1 cellular context compared by ENCODE assay signal in the genomic region with DNA sequence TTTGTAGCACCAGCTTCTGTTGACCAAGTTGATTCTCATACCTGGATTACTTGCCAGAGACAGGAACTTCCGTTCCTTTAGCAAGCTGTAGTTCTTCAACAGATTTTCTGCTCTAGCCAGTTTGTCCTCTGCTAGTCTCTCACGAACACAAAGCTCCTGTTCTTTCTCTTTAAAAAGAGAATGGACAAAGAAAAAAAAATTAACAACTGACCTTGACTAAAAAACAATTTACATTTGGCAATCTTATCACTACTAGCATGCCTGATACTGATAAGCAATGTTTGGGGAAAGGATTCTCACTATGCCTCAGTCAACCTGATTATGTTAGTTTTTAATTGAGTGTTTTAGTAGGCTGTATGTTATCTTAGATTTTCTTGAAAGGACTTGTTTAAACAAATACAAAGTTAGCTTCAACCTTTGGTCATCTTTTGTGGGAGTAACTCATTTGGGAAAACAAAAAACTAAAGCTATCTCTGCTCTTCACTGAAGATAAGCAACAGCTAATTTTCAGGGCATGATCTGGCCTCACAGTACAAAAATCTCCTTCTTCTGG.
TF ChIP-seq lines count a peak whose summit lies in the region.

No MANE protein-coding gene starts in this region.

TF ChIP-seq in HepG2, 621 proteins besides CTCF, POLR2A, EP300 and RAD21 (continued from another document and continues in another):
- TF ChIP-seq, protein P1, sequence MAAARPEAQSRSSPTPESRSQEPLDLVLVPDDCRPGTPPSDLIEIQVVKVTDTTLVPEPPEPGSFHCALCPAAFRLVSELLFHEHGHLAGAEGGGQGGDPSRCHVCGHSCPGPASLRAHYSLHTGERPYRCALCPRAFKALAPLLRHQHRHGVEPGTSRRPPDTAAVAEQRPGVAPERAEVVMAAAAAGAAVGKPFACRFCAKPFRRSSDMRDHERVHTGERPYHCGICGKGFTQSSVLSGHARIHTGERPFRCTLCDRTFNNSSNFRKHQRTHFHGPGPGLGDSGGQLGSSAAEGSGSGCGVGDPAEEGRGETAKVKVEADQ (CRISPR knock-in tag; IDR thresholded peaks at IDR 0.05; ENCODE audit: borderline replicate concordance), result no peak
- no peak for TF ChIP-seq PRPF4 (IDR thresholded peaks at IDR 0.05; ENCODE audit: low read depth, low read length, poor library complexity, severe bottlenecking)
- TF ChIP-seq ZSCAN9 (CRISPR knock-in tag; IDR thresholded peaks at IDR 0.05; ENCODE audit: borderline replicate concordance), result no peak
- peak; percentile 82 for TF ChIP-seq HNF1A (IDR thresholded peaks at IDR 0.05; ENCODE audit: low read depth)
- peak; percentile 89; the same call in 1 of the 2 replicates for TF ChIP-seq HNF1A (CRISPR knock-in tag; IDR thresholded peaks at IDR 0.05; ENCODE audit: borderline replicate concordance)
- peak; percentile 90 for TF ChIP-seq HHEX (CRISPR knock-in tag; IDR thresholded peaks at IDR 0.05)
- TF ChIP-seq MTERF4 (CRISPR knock-in tag; IDR thresholded peaks at IDR 0.05), result no peak
- no peak for TF ChIP-seq CHCHD3 (CRISPR knock-in tag; IDR thresholded peaks at IDR 0.05)
- TF ChIP-seq CC2D1A (CRISPR knock-in tag; IDR thresholded peaks at IDR 0.05), result no peak
- TF ChIP-seq ZNF124 (CRISPR knock-in tag; IDR thresholded peaks at IDR 0.05), result no peak
- TF ChIP-seq ZNF326 (CRISPR knock-in tag; IDR thresholded peaks at IDR 0.05; ENCODE audit: borderline replicate concordance), result no peak
- TF ChIP-seq LCORL (IDR thresholded peaks at IDR 0.05), result no peak; the same call in 1 of the 2 replicates
- peak; percentile 83 for TF ChIP-seq LCORL (CRISPR knock-in tag; IDR thresholded peaks at IDR 0.05)
- no peak for TF ChIP-seq ZC3H13 (CRISPR knock-in tag; IDR thresholded peaks at IDR 0.05)
- TF ChIP-seq ZNF740 (CRISPR knock-in tag; IDR thresholded peaks at IDR 0.05), result no peak
- no peak for TF ChIP-seq RFX3 (CRISPR knock-in tag; IDR thresholded peaks at IDR 0.05)
- TF ChIP-seq HOXD1 (CRISPR knock-in tag; IDR thresholded peaks at IDR 0.05), result peak; percentile 85
- TF ChIP-seq, protein P2, sequence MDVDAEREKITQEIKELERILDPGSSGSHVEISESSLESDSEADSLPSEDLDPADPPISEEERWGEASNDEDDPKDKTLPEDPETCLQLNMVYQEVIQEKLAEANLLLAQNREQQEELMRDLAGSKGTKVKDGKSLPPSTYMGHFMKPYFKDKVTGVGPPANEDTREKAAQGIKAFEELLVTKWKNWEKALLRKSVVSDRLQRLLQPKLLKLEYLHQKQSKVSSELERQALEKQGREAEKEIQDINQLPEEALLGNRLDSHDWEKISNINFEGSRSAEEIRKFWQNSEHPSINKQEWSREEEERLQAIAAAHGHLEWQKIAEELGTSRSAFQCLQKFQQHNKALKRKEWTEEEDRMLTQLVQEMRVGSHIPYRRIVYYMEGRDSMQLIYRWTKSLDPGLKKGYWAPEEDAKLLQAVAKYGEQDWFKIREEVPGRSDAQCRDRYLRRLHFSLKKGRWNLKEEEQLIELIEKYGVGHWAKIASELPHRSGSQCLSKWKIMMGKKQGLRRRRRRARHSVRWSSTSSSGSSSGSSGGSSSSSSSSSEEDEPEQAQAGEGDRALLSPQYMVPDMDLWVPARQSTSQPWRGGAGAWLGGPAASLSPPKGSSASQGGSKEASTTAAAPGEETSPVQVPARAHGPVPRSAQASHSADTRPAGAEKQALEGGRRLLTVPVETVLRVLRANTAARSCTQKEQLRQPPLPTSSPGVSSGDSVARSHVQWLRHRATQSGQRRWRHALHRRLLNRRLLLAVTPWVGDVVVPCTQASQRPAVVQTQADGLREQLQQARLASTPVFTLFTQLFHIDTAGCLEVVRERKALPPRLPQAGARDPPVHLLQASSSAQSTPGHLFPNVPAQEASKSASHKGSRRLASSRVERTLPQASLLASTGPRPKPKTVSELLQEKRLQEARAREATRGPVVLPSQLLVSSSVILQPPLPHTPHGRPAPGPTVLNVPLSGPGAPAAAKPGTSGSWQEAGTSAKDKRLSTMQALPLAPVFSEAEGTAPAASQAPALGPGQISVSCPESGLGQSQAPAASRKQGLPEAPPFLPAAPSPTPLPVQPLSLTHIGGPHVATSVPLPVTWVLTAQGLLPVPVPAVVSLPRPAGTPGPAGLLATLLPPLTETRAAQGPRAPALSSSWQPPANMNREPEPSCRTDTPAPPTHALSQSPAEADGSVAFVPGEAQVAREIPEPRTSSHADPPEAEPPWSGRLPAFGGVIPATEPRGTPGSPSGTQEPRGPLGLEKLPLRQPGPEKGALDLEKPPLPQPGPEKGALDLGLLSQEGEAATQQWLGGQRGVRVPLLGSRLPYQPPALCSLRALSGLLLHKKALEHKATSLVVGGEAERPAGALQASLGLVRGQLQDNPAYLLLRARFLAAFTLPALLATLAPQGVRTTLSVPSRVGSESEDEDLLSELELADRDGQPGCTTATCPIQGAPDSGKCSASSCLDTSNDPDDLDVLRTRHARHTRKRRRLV (CRISPR knock-in tag; IDR thresholded peaks at IDR 0.05), result no peak
- no peak for TF ChIP-seq EHMT2 (IDR thresholded peaks at IDR 0.05; ENCODE audit: borderline replicate concordance, low read depth, low read length)
- TF ChIP-seq, protein P3, sequence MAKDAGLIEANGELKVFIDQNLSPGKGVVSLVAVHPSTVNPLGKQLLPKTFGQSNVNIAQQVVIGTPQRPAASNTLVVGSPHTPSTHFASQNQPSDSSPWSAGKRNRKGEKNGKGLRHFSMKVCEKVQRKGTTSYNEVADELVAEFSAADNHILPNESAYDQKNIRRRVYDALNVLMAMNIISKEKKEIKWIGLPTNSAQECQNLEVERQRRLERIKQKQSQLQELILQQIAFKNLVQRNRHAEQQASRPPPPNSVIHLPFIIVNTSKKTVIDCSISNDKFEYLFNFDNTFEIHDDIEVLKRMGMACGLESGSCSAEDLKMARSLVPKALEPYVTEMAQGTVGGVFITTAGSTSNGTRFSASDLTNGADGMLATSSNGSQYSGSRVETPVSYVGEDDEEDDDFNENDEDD (CRISPR knock-in tag; IDR thresholded peaks at IDR 0.05; ENCODE audit: borderline replicate concordance), result no peak
- no peak for TF ChIP-seq ZBTB3 (CRISPR knock-in tag; IDR thresholded peaks at IDR 0.05; ENCODE audit: borderline replicate concordance, low read depth)
- no peak for TF ChIP-seq ZNF441 (CRISPR knock-in tag; IDR thresholded peaks at IDR 0.05; ENCODE audit: borderline replicate concordance)
- TF ChIP-seq NFATC3 (CRISPR knock-in tag; IDR thresholded peaks at IDR 0.05), result no peak
- TF ChIP-seq ZNF121 (CRISPR knock-in tag; IDR thresholded peaks at IDR 0.05), result no peak
- no peak for TF ChIP-seq MYC (CRISPR knock-in tag; IDR thresholded peaks at IDR 0.05; ENCODE audit: borderline replicate concordance)
- TF ChIP-seq THYN1 (CRISPR knock-in tag; IDR thresholded peaks at IDR 0.05; ENCODE audit: borderline replicate concordance, low read depth), result no peak
- no peak for TF ChIP-seq ZBTB42 (CRISPR knock-in tag; IDR thresholded peaks at IDR 0.05)
- no peak for TF ChIP-seq HBP1 (CRISPR knock-in tag; IDR thresholded peaks at IDR 0.05; ENCODE audit: low read depth)
- TF ChIP-seq, protein P4, sequence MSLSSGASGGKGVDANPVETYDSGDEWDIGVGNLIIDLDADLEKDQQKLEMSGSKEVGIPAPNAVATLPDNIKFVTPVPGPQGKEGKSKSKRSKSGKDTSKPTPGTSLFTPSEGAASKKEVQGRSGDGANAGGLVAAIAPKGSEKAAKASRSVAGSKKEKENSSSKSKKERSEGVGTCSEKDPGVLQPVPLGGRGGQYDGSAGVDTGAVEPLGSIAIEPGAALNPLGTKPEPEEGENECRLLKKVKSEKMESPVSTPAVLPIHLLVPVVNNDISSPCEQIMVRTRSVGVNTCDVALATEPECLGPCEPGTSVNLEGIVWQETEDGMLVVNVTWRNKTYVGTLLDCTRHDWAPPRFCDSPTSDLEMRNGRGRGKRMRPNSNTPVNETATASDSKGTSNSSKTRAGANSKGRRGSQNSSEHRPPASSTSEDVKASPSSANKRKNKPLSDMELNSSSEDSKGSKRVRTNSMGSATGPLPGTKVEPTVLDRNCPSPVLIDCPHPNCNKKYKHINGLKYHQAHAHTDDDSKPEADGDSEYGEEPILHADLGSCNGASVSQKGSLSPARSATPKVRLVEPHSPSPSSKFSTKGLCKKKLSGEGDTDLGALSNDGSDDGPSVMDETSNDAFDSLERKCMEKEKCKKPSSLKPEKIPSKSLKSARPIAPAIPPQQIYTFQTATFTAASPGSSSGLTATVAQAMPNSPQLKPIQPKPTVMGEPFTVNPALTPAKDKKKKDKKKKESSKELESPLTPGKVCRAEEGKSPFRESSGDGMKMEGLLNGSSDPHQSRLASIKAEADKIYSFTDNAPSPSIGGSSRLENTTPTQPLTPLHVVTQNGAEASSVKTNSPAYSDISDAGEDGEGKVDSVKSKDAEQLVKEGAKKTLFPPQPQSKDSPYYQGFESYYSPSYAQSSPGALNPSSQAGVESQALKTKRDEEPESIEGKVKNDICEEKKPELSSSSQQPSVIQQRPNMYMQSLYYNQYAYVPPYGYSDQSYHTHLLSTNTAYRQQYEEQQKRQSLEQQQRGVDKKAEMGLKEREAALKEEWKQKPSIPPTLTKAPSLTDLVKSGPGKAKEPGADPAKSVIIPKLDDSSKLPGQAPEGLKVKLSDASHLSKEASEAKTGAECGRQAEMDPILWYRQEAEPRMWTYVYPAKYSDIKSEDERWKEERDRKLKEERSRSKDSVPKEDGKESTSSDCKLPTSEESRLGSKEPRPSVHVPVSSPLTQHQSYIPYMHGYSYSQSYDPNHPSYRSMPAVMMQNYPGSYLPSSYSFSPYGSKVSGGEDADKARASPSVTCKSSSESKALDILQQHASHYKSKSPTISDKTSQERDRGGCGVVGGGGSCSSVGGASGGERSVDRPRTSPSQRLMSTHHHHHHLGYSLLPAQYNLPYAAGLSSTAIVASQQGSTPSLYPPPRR (CRISPR knock-in tag; IDR thresholded peaks at IDR 0.05; ENCODE audit: borderline replicate concordance), result peak; percentile 99
